ENCODE assay signal across 22 cellular contexts in the genomic region with DNA sequence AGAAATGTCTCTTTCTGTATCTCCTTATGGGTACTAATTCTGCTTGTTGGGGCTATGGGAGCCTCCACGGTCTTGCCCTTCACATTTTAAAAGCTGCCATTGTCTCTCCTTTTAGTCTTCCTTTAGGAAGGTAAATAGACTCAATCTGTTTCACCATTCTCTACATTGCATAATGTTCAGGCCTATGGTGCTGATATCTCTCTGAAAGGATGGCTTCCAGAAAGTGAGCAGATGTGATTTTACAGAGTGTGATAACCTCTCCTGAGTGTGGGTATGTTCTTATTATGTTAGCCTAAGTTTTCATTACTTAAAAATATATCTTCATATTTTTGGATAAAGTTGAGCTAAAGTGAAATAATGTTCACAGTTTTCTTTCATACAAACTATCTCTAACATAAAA.
"Had no signal": no experiment of that assay in that cellular context is flagged by ENCODE, and none has a peak within 500 bp of the region (broad histone marks: within the 10 kb centered on the region; RNA-seq: fewer than 3 reads in every experiment).

No MANE protein-coding gene starts in this region.

- H3K4me1 ChIP-seq: colonic mucosa, gastrocnemius medialis, thyroid gland had no signal

- H3K9me3 ChIP-seq: colonic mucosa, gastrocnemius medialis, mucosa of descending colon, neutrophil, thyroid gland had no signal

- H3K27me3 ChIP-seq: brain microvascular endothelial cell, colonic mucosa, gastrocnemius medialis, neutrophil, thyroid gland had no signal

- H3K4me1 Mint-ChIP-seq: activated CD4-positive, alpha-beta T cell treated with anti-CD3 and anti-CD28 coated beads, Interleukin-2, amount 10 ng/mL, durations not matched to agents 24 days and 14 days; activated naive CD8-positive, alpha-beta T cell treated with anti-CD3 and anti-CD28 coated beads, Interleukin-2, amount 50 U/mL, for 24 hours; naive B cell had no signal

- ATAC-seq: activated naive CD8-positive, alpha-beta T cell treated with anti-CD3 and anti-CD28 coated beads, Interleukin-2, amount 50 U/mL, for 24 hours; activated T-cell treated with anti-CD3 and anti-CD28 coated beads, Interleukin-2, amount 50 U/mL, for 4 hours; gastrocnemius medialis; left ventricle myocardium superior; mucosa of descending colon had no signal

- H3K27me3 Mint-ChIP-seq: activated CD4-positive, alpha-beta T cell treated with anti-CD3 and anti-CD28 coated beads, Interleukin-2, amount 10 ng/mL, durations not matched to agents 24 days and 14 days; naive B cell had no signal

- FAIRE-seq: TTC549 had no signal

- H3K9me3 Mint-ChIP-seq: activated CD4-positive, alpha-beta T cell treated with anti-CD3 and anti-CD28 coated beads, Interleukin-2, amount 10 ng/mL, durations not matched to agents 24 days and 14 days had no signal

- H3K36me3 Mint-ChIP-seq: naive B cell had no signal

- H3K36me3 ChIP-seq: brain microvascular endothelial cell, colonic mucosa, gastrocnemius medialis, neutrophil, thyroid gland had no signal

- H3K4me3 ChIP-seq: colonic mucosa, gastrocnemius medialis, mucosa of descending colon, thyroid gland had no signal

- DNase-seq: activated CD4-positive, alpha-beta T cell treated with anti-CD3 and anti-CD28 coated beads, Interleukin-2, amount 10 ng/mL, durations not matched to agents 24 days and 14 days; activated CD4-positive, CD25-positive, alpha-beta regulatory T cell; activated CD8-positive, alpha-beta memory T cell treated with anti-CD3 and anti-CD28 coated beads, Interleukin-2, amount 50 U/mL, for 4 hours; activated naive CD4-positive, alpha-beta T cell treated with anti-CD3 and anti-CD28 coated beads for 36 hours; activated naive CD8-positive, alpha-beta T cell treated with anti-CD3 and anti-CD28 coated beads, Interleukin-2, amount 50 U/mL, for 24 hours; activated T-cell treated with anti-CD3 and anti-CD28 coated beads, Interleukin-2, amount 50 U/mL, for 4 hours; aorta; brain microvascular endothelial cell; central memory CD4-positive, alpha-beta T cell; colonic mucosa; erythroblast; gastrocnemius medialis; head of caudate nucleus; left ventricle myocardium superior; mucosa of descending colon; naive B cell; stimulated activated CD4-positive, alpha-beta T cell treated with anti-CD3 and anti-CD28 coated beads, Interleukin-2, amount 100 ng/mL, for 24 hours; stimulated activated naive CD4-positive, alpha-beta T cell treated with Interleukin-2 at 50 U/mL for 16 hours; thyroid gland had no signal

- H3K4me3 Mint-ChIP-seq: activated CD4-positive, alpha-beta T cell treated with anti-CD3 and anti-CD28 coated beads, Interleukin-2, amount 10 ng/mL, durations not matched to agents 24 days and 14 days; activated naive CD4-positive, alpha-beta T cell treated with anti-CD3 and anti-CD28 coated beads for 36 hours; activated naive CD8-positive, alpha-beta T cell treated with anti-CD3 and anti-CD28 coated beads, Interleukin-2, amount 50 U/mL, for 24 hours; activated T-cell treated with anti-CD3 and anti-CD28 coated beads, Interleukin-2, amount 50 U/mL, for 4 hours; naive B cell; T-helper 2 cell treated with Interferon-gamma antibody and Interleukin-4, amounts not matched to agents 5 μg/mL and 100 μg/mL, for 36 hours had no signal

- H3K27ac Mint-ChIP-seq: activated CD4-positive, alpha-beta T cell treated with anti-CD3 and anti-CD28 coated beads, Interleukin-2, amount 10 ng/mL, durations not matched to agents 24 days and 14 days; activated naive CD4-positive, alpha-beta T cell treated with anti-CD3 and anti-CD28 coated beads for 36 hours; activated naive CD8-positive, alpha-beta T cell treated with anti-CD3 and anti-CD28 coated beads, Interleukin-2, amount 50 U/mL, for 24 hours; T-helper 2 cell treated with Interferon-gamma antibody and Interleukin-4, amounts not matched to agents 5 μg/mL and 100 μg/mL, for 36 hours had no signal

- H3K27ac ChIP-seq: brain microvascular endothelial cell, colonic mucosa, gastrocnemius medialis, neutrophil, thyroid gland had no signal
